ENCODE assay signal across 18 cellular contexts in the genomic region with DNA sequence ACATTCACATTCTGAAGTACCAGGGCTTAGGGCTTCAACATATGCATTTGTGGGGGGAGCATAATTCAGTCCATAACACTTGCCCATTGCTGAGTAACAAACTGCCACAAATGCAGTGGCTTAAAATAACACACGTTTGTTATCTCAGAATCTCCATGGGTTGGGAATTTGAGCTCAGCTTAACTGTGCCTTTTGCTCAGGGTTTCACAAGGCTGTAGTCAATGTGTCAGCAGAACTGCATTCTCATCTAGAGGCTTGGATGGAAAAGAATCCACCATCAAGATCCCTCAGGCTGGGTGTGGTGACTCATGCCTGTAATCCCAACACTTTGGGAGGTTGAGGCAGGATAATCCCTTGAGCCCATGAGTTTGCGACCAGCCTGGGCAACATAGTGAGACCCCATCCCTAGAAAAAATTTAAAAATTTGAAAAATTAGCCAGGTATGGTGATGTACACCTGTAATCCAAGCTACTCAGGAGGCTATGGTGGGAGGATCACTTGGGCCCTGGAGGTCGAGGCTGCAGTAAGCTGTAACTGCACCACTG. TPM values are rescaled to one million over a fixed set of nuclear protein-coding genes. Genes with fewer than 3 reads are reported as not detected.
DNase-seq lines count a peak whose midpoint lies in the region; ATAC-seq, FAIRE-seq and TF ChIP-seq lines count a peak whose summit lies in the region.
"Had no signal": no experiment of that assay in that cellular context is flagged by ENCODE, and none has a peak within 500 bp of the region (broad histone marks: within the 10 kb centered on the region; RNA-seq: fewer than 3 reads in every experiment).

No MANE protein-coding gene starts in this region.

- dilution Hi-C loops in IMR-90 (cut with HindIII; ENCODE audit: low sequenced_read_pairs, unreplicated experiment), result no loop called here

- H3K79me2 ChIP-seq in astrocyte (ENCODE audit: insufficient read depth, low read length), result no peaks in the 10 kb centered on the region

- peak; percentile 46 for DNase-seq in IMR-90
- no peak for DNase-seq in astrocyte (ENCODE audit: low read depth)
- DNase-seq in mesenchymal stem cell, result peak; percentile 51
- DNase-seq in uterus, result no peak
- no peak for DNase-seq in NCI-H2227 (lab: John Stamatoyannopoulos, UW; ENCODE audit: unreplicated experiment)
- DNase-seq in C1 segment of cervical spinal cord (lab: John Stamatoyannopoulos, UW), result no peak
- no peak for DNase-seq in caudate nucleus (lab: John Stamatoyannopoulos, UW)
- DNase-seq: CD8-positive, alpha-beta T cell; NCI-H1105; NCI-H1694 treated with DMSO at 0.1 percent for 48 hours; NCI-H69; PC-3; SJCRH30; T-helper 17 cell had no signal

- no peak overlapping the region for H3K4me3 Mint-ChIP-seq in astrocyte (ENCODE audit: unreplicated experiment)
- H3K4me3 Mint-ChIP-seq: CD8-positive, alpha-beta T cell; T-helper 17 cell had no signal

- no peaks in the 10 kb centered on the region for H3K36me3 Mint-ChIP-seq in astrocyte (ENCODE audit: low read depth, unreplicated experiment)
- H3K36me3 Mint-ChIP-seq: CD8-positive, alpha-beta T cell had no signal

- H2BK20ac ChIP-seq in IMR-90 (ENCODE audit: low read depth, low read length), result no peak overlapping the region

- H3K9ac ChIP-seq in IMR-90 (ENCODE audit: low read depth, low read length) (no peak overlapping the region), astrocyte (ENCODE audit: low read length) (no peak overlapping the region), mesenchymal stem cell (ENCODE audit: low read length) (no peak overlapping the region)

- no peaks in the 10 kb centered on the region for H3K9me3 ChIP-seq in IMR-90 (ENCODE audit: control insufficient read depth, insufficient read depth, low read length)
- H3K9me3 ChIP-seq in astrocyte (ENCODE audit: insufficient read depth, low read depth, low read length), result no peaks in the 10 kb centered on the region
- no peaks in the 10 kb centered on the region for H3K9me3 ChIP-seq in mesenchymal stem cell (ENCODE audit: control insufficient read depth, low read length)
- H3K9me3 ChIP-seq in uterus, result no peaks in the 10 kb centered on the region
- H3K9me3 ChIP-seq: HAP-1, SJCRH30 had no signal

- no peak overlapping the region for H3K56ac ChIP-seq in IMR-90 (ENCODE audit: extremely low read depth, insufficient read depth, low read length)

- H3K27ac Mint-ChIP-seq in astrocyte (ENCODE audit: unreplicated experiment), result no peak overlapping the region
- H3K27ac Mint-ChIP-seq: CD8-positive, alpha-beta T cell; T-helper 17 cell had no signal

- no peaks in the 10 kb centered on the region for H3K4me1 Mint-ChIP-seq in astrocyte (ENCODE audit: low read depth, unreplicated experiment)
- H3K4me1 Mint-ChIP-seq: T-helper 17 cell had no signal

- CTCF ChIA-PET in IMR-90 (lab: Yijun Ruan, JAX), result no interaction called here

- BruUV-seq in IMR-90 (replicated peaks; lab: Mats Ljungman, UMichigan), result no TSS peak

- H3K27ac ChIP-seq in IMR-90 (ENCODE audit: insufficient read depth, low read length) (no peak overlapping the region), astrocyte (ENCODE audit: low read depth, low read length) (no peak overlapping the region), mesenchymal stem cell (ENCODE audit: low read length, poor library complexity, severe bottlenecking) (no peak overlapping the region), uterus (peak overlapping the region; percentile 69 to 79), caudate nucleus (ENCODE audit: low read depth, low read length) (no peak overlapping the region)
- H3K27ac ChIP-seq: HL-60, SJCRH30 had no signal

- H3K4me3 ChIP-seq in IMR-90 (ENCODE audit: insufficient read depth, low read depth, low read length) (no peak overlapping the region), astrocyte (ENCODE audit: insufficient read depth, low read depth, low read length) (no peak overlapping the region), mesenchymal stem cell (ENCODE audit: insufficient read depth in 1 of 2, low read depth in 1 of 2, low read length in 2 of 2) (no peak overlapping the region), uterus (no peak overlapping the region)
- H3K4me3 ChIP-seq: HAP-1, SJCRH30 had no signal

- no peaks in the 10 kb centered on the region for H3K9me1 ChIP-seq in IMR-90 (ENCODE audit: insufficient read depth, low read length)

- no peak overlapping the region for H4K8ac ChIP-seq in IMR-90 (ENCODE audit: low read depth in 2 of 2, low read length in 2 of 2)
- no peak overlapping the region for H4K8ac ChIP-seq in mesenchymal stem cell (ENCODE audit: low read length)

- H3K27me3 Mint-ChIP-seq in astrocyte (ENCODE audit: low read depth, unreplicated experiment), result peaks cover 2% of the 10 kb centered on the region
- H3K27me3 Mint-ChIP-seq: T-helper 17 cell had no signal

- H3K14ac ChIP-seq in IMR-90 (replicated peaks; ENCODE audit: low read depth, low read length) (no peak overlapping the region), mesenchymal stem cell (ENCODE audit: low read length in 2 of 2) (no peak overlapping the region)

- POLR2A ChIA-PET in IMR-90 (lab: Charles Lee; ENCODE audit: unreplicated experiment), result no interaction called here

- no peak overlapping the region for H2AFZ ChIP-seq in IMR-90 (replicated peaks; ENCODE audit: low read length, poor library complexity)
- no peak overlapping the region for H2AFZ ChIP-seq in astrocyte (ENCODE audit: low read depth, low read length)
- H2AFZ ChIP-seq in mesenchymal stem cell (ENCODE audit: low read depth, low read length), result no peak overlapping the region

- FAIRE-seq in astrocyte (lab: Jason Lieb, UNC), result peak; percentile 96
- FAIRE-seq: HTR-8/SVneo had no signal

- H3K27me3 ChIP-seq in IMR-90 (ENCODE audit: control insufficient read depth, insufficient read depth, low read length) (no peaks in the 10 kb centered on the region), astrocyte (ENCODE audit: insufficient read depth, low read length) (no peaks in the 10 kb centered on the region), mesenchymal stem cell (ENCODE audit: control insufficient read depth in 1 of 2, insufficient read depth in 1 of 2, low read length in 2 of 2) (no peaks in the 10 kb centered on the region), uterus (no peaks in the 10 kb centered on the region)
- H3K27me3 ChIP-seq: SJCRH30 had no signal

- H4K5ac ChIP-seq in IMR-90 (ENCODE audit: low read depth, low read length), result no peak overlapping the region

- H3K79me1 ChIP-seq in IMR-90 (ENCODE audit: low read depth in 1 of 2, low read length in 2 of 2), result no peaks in the 10 kb centered on the region
- no peaks in the 10 kb centered on the region for H3K79me1 ChIP-seq in mesenchymal stem cell (replicated peaks; ENCODE audit: low read length, poor library complexity, severe bottlenecking)

- no peak for TF ChIP-seq POLR2A in IMR-90 (IDR thresholded peaks at IDR 0.05; ENCODE audit: low read depth, low read length)
- no peak for TF ChIP-seq POLR2A in uterus (IDR thresholded peaks at IDR 0.05)

- TF ChIP-seq CTCF in IMR-90 (conservative IDR thresholded peaks at IDR 0.05; ENCODE audit: low read depth, low read length), result no peak
- TF ChIP-seq CTCF in astrocyte (IDR thresholded peaks at IDR 0.05; ENCODE audit: insufficient read depth, low read depth, low read length), result no peak
- no peak for TF ChIP-seq CTCF in uterus (IDR thresholded peaks at IDR 0.05)

- H3K9me3 Mint-ChIP-seq in astrocyte (ENCODE audit: unreplicated experiment), result no peaks in the 10 kb centered on the region
- H3K9me3 Mint-ChIP-seq: CD8-positive, alpha-beta T cell had no signal

- WGBS in IMR-90 (ENCODE audit: extremely low coverage in 2 of 2, insufficient read length in 1 of 2), 2 experiments, result no CpG with 5 or more reads among the region's 3 CpGs
- WGBS in mesenchymal stem cell, result 75% methylated on average over 2 of the region's 3 CpGs

- no peak overlapping the region for H2BK12ac ChIP-seq in mesenchymal stem cell (ENCODE audit: low read length in 2 of 2)

- H3K4me2 ChIP-seq in IMR-90 (ENCODE audit: low read depth, low read length) (no peak overlapping the region), astrocyte (ENCODE audit: low read length) (no peak overlapping the region), mesenchymal stem cell (ENCODE audit: low read length, poor library complexity, severe bottlenecking) (no peak overlapping the region)

- peaks cover 1% of the 10 kb centered on the region; the same call in 1 of the 2 replicates for H3K4me1 ChIP-seq in IMR-90 (ENCODE audit: control insufficient read depth, insufficient read depth, low read length)
- H3K4me1 ChIP-seq in astrocyte (ENCODE audit: insufficient read depth, low read length), result no peaks in the 10 kb centered on the region
- no peaks in the 10 kb centered on the region for H3K4me1 ChIP-seq in mesenchymal stem cell (ENCODE audit: control insufficient read depth, insufficient read depth, low read depth, low read length)
- H3K4me1 ChIP-seq in uterus, result no peaks in the 10 kb centered on the region
- H3K4me1 ChIP-seq: HAP-1, SJCRH30 had no signal

- ATAC-seq in IMR-90 (ENCODE audit: low read depth) (peak; percentile 44), GM18867 (IDR thresholded peaks at IDR 0.05; ENCODE audit: unreplicated experiment) (no peak)
- ATAC-seq: CD8-positive, alpha-beta T cell; PC-3; T-helper 17 cell had no signal

- TF ChIP-seq RAD21 in IMR-90 (IDR thresholded peaks at IDR 0.05; ENCODE audit: low read length), result no peak

- no peak overlapping the region for H3K18ac ChIP-seq in IMR-90 (ENCODE audit: low read depth, low read length)
- H3K18ac ChIP-seq in mesenchymal stem cell (ENCODE audit: low read depth in 1 of 2, low read length in 2 of 2), result no peak overlapping the region

- no peaks in the 10 kb centered on the region for H3K36me3 ChIP-seq in IMR-90 (ENCODE audit: control insufficient read depth, insufficient read depth, low read length)
- H3K36me3 ChIP-seq in astrocyte (ENCODE audit: insufficient read depth, low read length), result no peaks in the 10 kb centered on the region
- H3K36me3 ChIP-seq in mesenchymal stem cell (ENCODE audit: control insufficient read depth in 1 of 2, insufficient read depth in 2 of 2, low read depth in 1 of 2, low read length in 2 of 2), result no peaks in the 10 kb centered on the region
- no peaks in the 10 kb centered on the region for H3K36me3 ChIP-seq in uterus
- H3K36me3 ChIP-seq: HAP-1, SJCRH30 had no signal

- H4K20me1 ChIP-seq in IMR-90 (ENCODE audit: insufficient read depth, low read length) (no peaks in the 10 kb centered on the region), astrocyte (ENCODE audit: insufficient read depth, low read length) (no peaks in the 10 kb centered on the region)

- H2AK5ac ChIP-seq in IMR-90 (ENCODE audit: low read depth, low read length) (no peak overlapping the region), mesenchymal stem cell (ENCODE audit: low read length, severe bottlenecking) (no peak overlapping the region)

- H2BK5ac ChIP-seq in IMR-90 (ENCODE audit: low read depth, low read length, poor library complexity, severe bottlenecking) (no peak overlapping the region), mesenchymal stem cell (ENCODE audit: low read depth, low read length, poor library complexity, severe bottlenecking) (no peak overlapping the region)

- H4K91ac ChIP-seq in IMR-90 (ENCODE audit: insufficient read depth, low read depth, low read length) (no peak overlapping the region), mesenchymal stem cell (ENCODE audit: low read length) (no peak overlapping the region)

- intact Hi-C loops in IMR-90 (cut with micrococcal nuclease) (no loop called here), uterus (cut with DNase I; ENCODE audit: low total_unique reads) (no loop called here)

- H3K4ac ChIP-seq in IMR-90 (ENCODE audit: low read depth, low read length) (no peak overlapping the region), mesenchymal stem cell (ENCODE audit: low read depth in 1 of 2, low read length in 2 of 2) (no peak overlapping the region)

- no peak overlapping the region for H2AK9ac ChIP-seq in IMR-90 (replicated peaks; ENCODE audit: low read depth, low read length, poor library complexity)

- H2BK120ac ChIP-seq in IMR-90 (ENCODE audit: low read depth, low read length) (no peak overlapping the region), mesenchymal stem cell (ENCODE audit: low read depth, low read length) (no peak overlapping the region)

- H3K23ac ChIP-seq in IMR-90 (ENCODE audit: low read depth, low read length), result no peak overlapping the region
- H3K23ac ChIP-seq in mesenchymal stem cell (ENCODE audit: low read length in 2 of 2), result no peak overlapping the region

- in situ Hi-C loops in IMR-90 (cut with MboI; ENCODE audit: low sequenced_read_pairs), result no loop called here

- no peak overlapping the region for H2BK15ac ChIP-seq in IMR-90 (ENCODE audit: low read depth, low read length)
- no peak overlapping the region for H2BK15ac ChIP-seq in mesenchymal stem cell (ENCODE audit: low read depth, poor library complexity, severe bottlenecking)

RNA-seq across cellular contexts. Expression of a gene that starts 25.8 kb away (rescaled TPM):
- 20.8 and 21.1 TPM in 2 replicates for total RNA-seq in IMR-90 (2012; rRNA removed)
- 11.5 and 16.2 TPM in 2 replicates for polyA plus RNA-seq in IMR-90 (2012; rRNA removed)
- polyA plus RNA-seq in IMR-90 (2012; cell fraction: cytosol; rRNA removed), result 11.7 and 12.3 TPM in 2 replicates
- polyA plus RNA-seq in IMR-90 (2012; cell fraction: nucleus; rRNA removed; ENCODE audit: low replicate concordance), result 18.6 and 30.7 TPM in 2 replicates
- total RNA-seq in astrocyte, result 22.3 and 26.4 TPM in 2 replicates
- polyA plus RNA-seq in mesenchymal stem cell (2013, experiment 1 of 2), result 28.2 TPM
- polyA plus RNA-seq in mesenchymal stem cell (2013, experiment 2 of 2), result 28.2 TPM
- total RNA-seq in uterus, result 100 to 1,000 TPM in 1 of 4 donors, 10 to 100 TPM in 3; 15.4 to 121 (median 47.7) TPM

Comparison
In these comparisons a context has a peak if more than half of its experiments do, and no peak if none do; other contexts are left out.
1. DNase-seq: peak in IMR-90 (single experiment) and mesenchymal stem cell (single experiment); none in astrocyte (single experiment), uterus (0 of 2), NCI-H2227 (single experiment), C1 segment of cervical spinal cord (0 of 14) and caudate nucleus (0 of 61).
2. H3K27ac ChIP-seq: peak in uterus (2 of 2); none in IMR-90 (single experiment), astrocyte (single experiment), mesenchymal stem cell (single experiment) and caudate nucleus (single experiment).